Comparison of ENCODE assay signal across 28 cellular contexts in genomic region chr5:158079097-158079496, GRCh38.
"Had no signal": no experiment of that assay in that cellular context is flagged by ENCODE, and none has a peak within 500 bp of the region (broad histone marks: within the 10 kb centered on the region; RNA-seq: fewer than 3 reads in every experiment).

No MANE protein-coding gene starts in this region.

- H3K36me3 Mint-ChIP-seq: activated naive CD4-positive, alpha-beta T cell treated with anti-CD3 and anti-CD28 coated beads, Interleukin-2, amount 10 ng/mL, durations not matched to agents 7 days and 5 days; activated naive CD8-positive, alpha-beta T cell treated with anti-CD3 and anti-CD28 coated beads, Interleukin-2, amount 10 ng/mL, durations not matched to agents 7 days and 5 days; brain; natural killer cell treated with Interleukin-12 subunit alpha and Interleukin-12 subunit beta and Interleukin-15 and Interleukin-18, amount 100 ng/mL, for 72 hours had no signal

- H3K27me3 ChIP-seq: ascending aorta, cardiac muscle cell, colonic mucosa, foreskin keratinocyte, heart right ventricle had no signal

- H3K4me3 Mint-ChIP-seq: activated naive CD4-positive, alpha-beta T cell treated with anti-CD3 and anti-CD28 coated beads, Interleukin-2, amount 10 ng/mL, durations not matched to agents 7 days and 5 days; activated naive CD8-positive, alpha-beta T cell treated with anti-CD3 and anti-CD28 coated beads, Interleukin-2, amount 10 ng/mL, durations not matched to agents 7 days and 5 days; brain; effector memory CD8-positive, alpha-beta T cell; natural killer cell treated with Interleukin-12 subunit alpha and Interleukin-12 subunit beta and Interleukin-15 and Interleukin-18, amount 100 ng/mL, for 72 hours; stimulated activated naive CD8-positive, alpha-beta T cell treated with anti-CD3 and anti-CD28 coated beads, Interleukin-15, Interleukin-2, amounts not matched to agents 100 ng/mL and 50 ng/mL, for 24 hours had no signal

- ATAC-seq: effector memory CD8-positive, alpha-beta T cell; esophagus mucosa; foreskin keratinocyte; heart right ventricle; natural killer cell treated with Interleukin-12 subunit alpha and Interleukin-12 subunit beta and Interleukin-15 and Interleukin-18, amount 100 ng/mL, for 72 hours; right cardiac atrium had no signal

- FAIRE-seq: endothelial cell of umbilical vein, urothelium cell line had no signal

- H3K9me3 ChIP-seq: ascending aorta, colonic mucosa, thoracic aorta had no signal

- H3K4me1 ChIP-seq: ascending aorta, colonic mucosa, foreskin keratinocyte had no signal

- H3K36me3 ChIP-seq: ascending aorta, cardiac muscle cell, colonic mucosa, heart right ventricle, thoracic aorta had no signal

- DNase-seq: activated CD4-positive, alpha-beta T cell treated with anti-CD3 and anti-CD28 coated beads for 4 hours; activated CD4-positive, alpha-beta T cell treated with anti-CD3 and anti-CD28 coated beads, Interleukin-2, amount 50 U/mL, for 48 hours; activated CD4-positive, CD25-positive, alpha-beta regulatory T cell; activated CD8-positive, alpha-beta memory T cell treated with anti-CD3 and anti-CD28 coated beads for 24 hours; activated gamma-delta T cell; activated naive CD4-positive, alpha-beta T cell treated with anti-CD3 and anti-CD28 coated beads, Interleukin-2, amount 10 ng/mL, durations not matched to agents 7 days and 5 days; activated naive CD8-positive, alpha-beta T cell treated with anti-CD3 and anti-CD28 coated beads, Interleukin-2, amount 10 ng/mL, durations not matched to agents 7 days and 5 days; cerebellar nuclear complex; colonic mucosa; dorsolateral prefrontal cortex; effector memory CD8-positive, alpha-beta T cell; foreskin keratinocyte; heart right ventricle; mesenchymal stem cell; posterior cingulate gyrus; right cardiac atrium; stimulated activated CD4-positive, alpha-beta T cell treated with anti-CD3 and anti-CD28 coated beads, Interleukin-2, amount 100 ng/mL, for 48 hours; T-helper 2 cell; trophoblast cell had no signal

- H3K27ac Mint-ChIP-seq: activated naive CD4-positive, alpha-beta T cell treated with anti-CD3 and anti-CD28 coated beads, Interleukin-2, amount 10 ng/mL, durations not matched to agents 7 days and 5 days; activated naive CD8-positive, alpha-beta T cell treated with anti-CD3 and anti-CD28 coated beads, Interleukin-2, amount 10 ng/mL, durations not matched to agents 7 days and 5 days; brain; effector memory CD8-positive, alpha-beta T cell; natural killer cell treated with Interleukin-12 subunit alpha and Interleukin-12 subunit beta and Interleukin-15 and Interleukin-18, amount 100 ng/mL, for 72 hours; stimulated activated naive CD8-positive, alpha-beta T cell treated with anti-CD3 and anti-CD28 coated beads, Interleukin-15, Interleukin-2, amounts not matched to agents 100 ng/mL and 50 ng/mL, for 24 hours had no signal

- H3K27ac ChIP-seq: ascending aorta, cardiac muscle cell, colonic mucosa, dorsolateral prefrontal cortex, foreskin keratinocyte, heart right ventricle, thoracic aorta had no signal

- H3K4me1 Mint-ChIP-seq: activated naive CD4-positive, alpha-beta T cell treated with anti-CD3 and anti-CD28 coated beads, Interleukin-2, amount 10 ng/mL, durations not matched to agents 7 days and 5 days had no signal

- H3K4me3 ChIP-seq: ascending aorta, cardiac muscle cell, colonic mucosa, dorsolateral prefrontal cortex, heart right ventricle, thoracic aorta had no signal

- H3K9me3 Mint-ChIP-seq: activated naive CD4-positive, alpha-beta T cell treated with anti-CD3 and anti-CD28 coated beads, Interleukin-2, amount 10 ng/mL, durations not matched to agents 7 days and 5 days; activated naive CD8-positive, alpha-beta T cell treated with anti-CD3 and anti-CD28 coated beads, Interleukin-2, amount 10 ng/mL, durations not matched to agents 7 days and 5 days; effector memory CD8-positive, alpha-beta T cell; natural killer cell treated with Interleukin-12 subunit alpha and Interleukin-12 subunit beta and Interleukin-15 and Interleukin-18, amount 100 ng/mL, for 72 hours; stimulated activated naive CD8-positive, alpha-beta T cell treated with anti-CD3 and anti-CD28 coated beads, Interleukin-15, Interleukin-2, amounts not matched to agents 100 ng/mL and 50 ng/mL, for 24 hours had no signal
